In the genomic region with DNA sequence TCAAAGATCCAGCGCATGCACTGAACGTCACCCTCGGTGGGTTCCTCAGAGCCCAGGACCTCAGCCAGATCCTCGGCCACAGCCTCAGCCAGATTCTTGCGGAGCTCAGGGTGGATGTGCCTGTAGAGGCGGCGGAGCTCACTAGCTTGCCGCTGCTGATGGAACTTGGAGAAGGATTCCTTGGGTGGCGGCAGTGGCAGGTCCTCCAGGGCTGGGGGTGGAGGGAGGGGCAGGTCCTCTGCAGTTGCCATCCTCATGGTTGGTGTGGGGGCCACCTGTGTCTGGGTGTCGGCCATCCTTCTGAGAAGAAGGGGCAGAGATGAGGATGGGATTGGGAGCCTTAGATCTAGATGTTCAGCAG, we compare ENCODE assay signal across 16 cellular contexts. TPM values are rescaled to one million over a fixed set of nuclear protein-coding genes. Genes with fewer than 3 reads are reported as not detected.
"Had no signal": no experiment of that assay in that cellular context is flagged by ENCODE, and none has a peak within 500 bp of the region (broad histone marks: within the 10 kb centered on the region; RNA-seq: fewer than 3 reads in every experiment).

No MANE protein-coding gene starts in this region.

- H3K9me3 ChIP-seq: left lung, neutrophil, testis, tibial nerve had no signal

- H3K4me1 ChIP-seq: testis had no signal

- H3K9me3 Mint-ChIP-seq: naive B cell; nephron; stimulated activated naive B cell treated with anti-CD40 and anti-IgM and Interleukin-4, amounts not matched to agents 10 μg/mL and 1 μg/mL and 100 μg/mL, for 72 hours had no signal

- H3K27ac ChIP-seq: coronary artery, left lung, neutrophil, testis had no signal

- H3K27me3 ChIP-seq: left lung, neutrophil, testis, tibial nerve had no signal

- H3K27me3 Mint-ChIP-seq: stimulated activated naive B cell treated with anti-CD40 and anti-IgM and Interleukin-4, amounts not matched to agents 10 μg/mL and 1 μg/mL and 100 μg/mL, for 72 hours; stimulated activated naive CD8-positive, alpha-beta T cell treated with anti-CD3 and anti-CD28 coated beads, Interleukin-15, amount 100 ng/mL, for 72 hours had no signal

- H3K36me3 ChIP-seq: left lung, neutrophil, tibial nerve had no signal

- H3K4me3 ChIP-seq: coronary artery, left lung, lung, testis, tibial nerve had no signal

- ATAC-seq: stimulated activated naive CD8-positive, alpha-beta T cell treated with anti-CD3 and anti-CD28 coated beads, Interleukin-15, amount 100 ng/mL, for 72 hours had no signal

- H3K36me3 Mint-ChIP-seq: naive B cell had no signal

- H3K4me3 Mint-ChIP-seq: naive B cell; stimulated activated naive CD8-positive, alpha-beta T cell treated with anti-CD3 and anti-CD28 coated beads, Interleukin-15, amount 100 ng/mL, for 72 hours had no signal

RNA-seq across cellular contexts. Expression of gene XIRP1, which starts 3.3 kb away (rescaled TPM):
- total RNA-seq: cerebellum, dermis microvascular lymphatic vessel endothelial cell, glomerular endothelial cell, pulmonary artery endothelial cell, subcutaneous adipose tissue, tibial nerve had no signal
- polyA plus RNA-seq: keratinocyte had no signal
